1 cellular context compared by ENCODE assay signal in genomic region chr4:6647169-6647568, GRCh38.
TF ChIP-seq lines count a peak whose summit lies in the region.

No MANE protein-coding gene starts in this region.

TF ChIP-seq in K562, 482 proteins besides CTCF, POLR2A, EP300 and RAD21:
- no peak for TF ChIP-seq PRDM10 (IDR thresholded peaks at IDR 0.05; ENCODE audit: partially characterized antibody)
- peak; percentile 78 for TF ChIP-seq PKNOX1 (IDR thresholded peaks at IDR 0.05)
- peak; percentile 90 for TF ChIP-seq ZNF263 (CRISPR knock-in tag; IDR thresholded peaks at IDR 0.05; ENCODE audit: borderline replicate concordance)
